In genomic region chr11:78429667-78430066, GRCh38 we compare ENCODE assay signal across 12 cellular contexts. TPM values are rescaled to one million over a fixed set of nuclear protein-coding genes. Genes with fewer than 3 reads are reported as not detected.
A peak's percentile ranks its signal among the peaks of the same experiment; 100 is the strongest.
DNase-seq lines count a peak whose midpoint lies in the region; ATAC-seq and TF ChIP-seq lines count a peak whose summit lies in the region.
"Had no signal": no experiment of that assay in that cellular context is flagged by ENCODE, and none has a peak within 500 bp of the region (broad histone marks: within the 10 kb centered on the region; RNA-seq: fewer than 3 reads in every experiment).

No MANE protein-coding gene starts in this region.

- H2AFZ ChIP-seq in Loucy (ENCODE audit: low read length): no peak overlapping the region

- peaks cover 6% of the 10 kb centered on the region for H3K36me3 Mint-ChIP-seq in activated CD8-positive, alpha-beta memory T cell treated with anti-CD3 and anti-CD28 coated beads, Interleukin-2, amount 10 ng/mL, durations not matched to agents 7 days and 5 days
- no peaks in the 10 kb centered on the region for H3K36me3 Mint-ChIP-seq in dendritic cell treated with granulocyte-macrophage colony-stimulating factor and Interleukin-4, amounts not matched to agents 40 ng/mL and 50 ng/mL, for 4 days (ENCODE audit: low read depth)
- peaks cover 7 to 24% (median 11%) of the 10 kb centered on the region in 3 donors for H3K36me3 Mint-ChIP-seq in immature natural killer cell

- CTCF ChIA-PET in activated CD8-positive, alpha-beta memory T cell treated with anti-CD3 and anti-CD28 coated beads, Interleukin-2, amount 10 ng/mL, durations not matched to agents 7 days and 5 days (lab: Charles Lee): interaction anchor here (4.5 to 5.2 kb wide), 2 partner anchors 10 to 134 kb away, joined by 22 to 47 read pairs; partner anchors contain the start of gene GAB2

- H3F3A ChIP-seq in Loucy (ENCODE audit: low read depth): no peaks in the 10 kb centered on the region

- H3K4me2 ChIP-seq in Loucy (ENCODE audit: low read depth, low read length, poor library complexity, severe bottlenecking): peak overlapping the region; percentile 17

- no peaks in the 10 kb centered on the region for H3K9me3 Mint-ChIP-seq in activated CD8-positive, alpha-beta memory T cell treated with anti-CD3 and anti-CD28 coated beads, Interleukin-2, amount 10 ng/mL, durations not matched to agents 7 days and 5 days (ENCODE audit: low read depth)
- no peaks in the 10 kb centered on the region for H3K9me3 Mint-ChIP-seq in dendritic cell treated with granulocyte-macrophage colony-stimulating factor and Interleukin-4, amounts not matched to agents 40 ng/mL and 50 ng/mL, for 4 days
- H3K9me3 Mint-ChIP-seq in immature natural killer cell: no peaks in the 10 kb centered on the region

- no peak for TF ChIP-seq CTCF in Loucy (conservative IDR thresholded peaks at IDR 0.05; ENCODE audit: low read length)

- no peaks in the 10 kb centered on the region for H3K9me2 ChIP-seq in Loucy (replicated peaks; ENCODE audit: low read depth, low read length)

- no peak overlapping the region for H3K4me3 ChIP-seq in Loucy (ENCODE audit: low read length, poor library complexity, severe bottlenecking)

- H3K4me1 Mint-ChIP-seq in activated CD8-positive, alpha-beta memory T cell treated with anti-CD3 and anti-CD28 coated beads, Interleukin-2, amount 10 ng/mL, durations not matched to agents 7 days and 5 days: peaks cover 35% of the 10 kb centered on the region
- H3K4me1 Mint-ChIP-seq in dendritic cell treated with granulocyte-macrophage colony-stimulating factor and Interleukin-4, amounts not matched to agents 40 ng/mL and 50 ng/mL, for 4 days (ENCODE audit: low read depth): peaks cover 42% of the 10 kb centered on the region
- H3K4me1 Mint-ChIP-seq in immature natural killer cell: no peaks in the 10 kb centered on the region

- H3K36me3 ChIP-seq in Loucy (ENCODE audit: insufficient read depth, low read length): no peaks in the 10 kb centered on the region

- peaks cover 25% of the 10 kb centered on the region for H3K4me1 ChIP-seq in Loucy (ENCODE audit: insufficient read depth, low read length, poor library complexity, severe bottlenecking)

- H3K79me2 ChIP-seq in Loucy (ENCODE audit: insufficient read depth, low read length): no peaks in the 10 kb centered on the region

- no peak for DNase-seq in activated CD8-positive, alpha-beta memory T cell treated with anti-CD3 and anti-CD28 coated beads, Interleukin-2, amount 10 ng/mL, durations not matched to agents 7 days and 5 days
- no peak for DNase-seq in activated CD8-positive, alpha-beta memory T cell treated with anti-CD3 and anti-CD28 coated beads, Interleukin-2, amount 50 U/mL, for 48 hours
- no peak for DNase-seq in stimulated activated naive CD8-positive, alpha-beta T cell treated with anti-CD3 and anti-CD28 coated beads, Interleukin-15, Interleukin-2, amounts not matched to agents 100 U/mL and 50 U/mL, for 24 hours
- DNase-seq in AG08396 (ENCODE audit: low spot score) (no peak), KG1 (lab: John Stamatoyannopoulos, UW) (no peak), immature natural killer cell (no peak)
- DNase-seq: activated CD4-positive, alpha-beta T cell treated with anti-CD3 and anti-CD28 coated beads, Interleukin-2, amount 50 U/mL, for 4 hours; activated gamma-delta T cell treated with Interleukin-2 at 50 U/mL for 16 hours; NCI-H2081 treated with DMSO at 0.1 percent for 48 hours; NCI-H82 had no signal

- no peak overlapping the region for H3K27ac Mint-ChIP-seq in activated CD8-positive, alpha-beta memory T cell treated with anti-CD3 and anti-CD28 coated beads, Interleukin-2, amount 10 ng/mL, durations not matched to agents 7 days and 5 days
- H3K27ac Mint-ChIP-seq in dendritic cell treated with granulocyte-macrophage colony-stimulating factor and Interleukin-4, amounts not matched to agents 40 ng/mL and 50 ng/mL, for 4 days: peak overlapping the region; percentile 24
- H3K27ac Mint-ChIP-seq in immature natural killer cell: no peak overlapping the region

- ATAC-seq in activated CD8-positive, alpha-beta memory T cell treated with anti-CD3 and anti-CD28 coated beads, Interleukin-2, amount 10 ng/mL, durations not matched to agents 7 days and 5 days: peak; percentile 42
- peak; percentile 39 for ATAC-seq in stimulated activated naive CD8-positive, alpha-beta T cell treated with anti-CD3 and anti-CD28 coated beads, Interleukin-15, Interleukin-2, amounts not matched to agents 100 U/mL and 50 U/mL, for 24 hours

- intact Hi-C loops in dendritic cell treated with granulocyte-macrophage colony-stimulating factor and Interleukin-4, amounts not matched to agents 40 ng/mL and 50 ng/mL, for 4 days (cut with micrococcal nuclease): loop anchor here (5.0 kb wide), 1 partner anchor 202 kb away; no protein-coding TSS in a partner anchor

- no peaks in the 10 kb centered on the region for H3K27me3 ChIP-seq in Loucy (ENCODE audit: insufficient read depth, low read length, poor library complexity, severe bottlenecking)

- H3K4me3 Mint-ChIP-seq in activated CD8-positive, alpha-beta memory T cell treated with anti-CD3 and anti-CD28 coated beads, Interleukin-2, amount 10 ng/mL, durations not matched to agents 7 days and 5 days: no peak overlapping the region
- H3K4me3 Mint-ChIP-seq in dendritic cell treated with granulocyte-macrophage colony-stimulating factor and Interleukin-4, amounts not matched to agents 40 ng/mL and 50 ng/mL, for 4 days: no peak overlapping the region
- no peak overlapping the region for H3K4me3 Mint-ChIP-seq in immature natural killer cell

- H3K9ac ChIP-seq in Loucy (ENCODE audit: low read depth, low read length, poor library complexity, severe bottlenecking): no peak overlapping the region

- H3K27me3 Mint-ChIP-seq in activated CD8-positive, alpha-beta memory T cell treated with anti-CD3 and anti-CD28 coated beads, Interleukin-2, amount 10 ng/mL, durations not matched to agents 7 days and 5 days: no peaks in the 10 kb centered on the region
- H3K27me3 Mint-ChIP-seq in dendritic cell treated with granulocyte-macrophage colony-stimulating factor and Interleukin-4, amounts not matched to agents 40 ng/mL and 50 ng/mL, for 4 days: no peaks in the 10 kb centered on the region
- peaks cover 0 to 4% (median 0%) of the 10 kb centered on the region in 3 donors for H3K27me3 Mint-ChIP-seq in immature natural killer cell (ENCODE audit: low read depth in 3 of 3)

- H3K9me3 ChIP-seq in Loucy (ENCODE audit: insufficient read depth, low read depth, low read length): no peaks in the 10 kb centered on the region

- H4K20me1 ChIP-seq in Loucy (ENCODE audit: insufficient read depth, low read length, poor library complexity, severe bottlenecking): no peaks in the 10 kb centered on the region

RNA-seq across cellular contexts. Expression of gene GAB2, which starts 12.0 kb away (rescaled TPM):
- total RNA-seq in activated CD8-positive, alpha-beta memory T cell treated with anti-CD3 and anti-CD28 coated beads, Interleukin-2, amount 10 ng/mL, durations not matched to agents 7 days and 5 days: 10 to 100 TPM; 23.8 to 29.9 TPM
- 1 to 10 TPM in 2 of 3 donors, not detected in 1; 1.0 TPM for polyA plus RNA-seq in immature natural killer cell
